14 cellular contexts compared by ENCODE assay signal in genomic region chr11:74583024-74583624, GRCh38. TPM values are rescaled to one million over a fixed set of nuclear protein-coding genes. Genes with fewer than 3 reads are reported as not detected.
DNase-seq lines count a peak whose midpoint lies in the region; ATAC-seq and TF ChIP-seq lines count a peak whose summit lies in the region.
"Had no signal": no experiment of that assay in that cellular context is flagged by ENCODE, and none has a peak within 500 bp of the region (broad histone marks: within the 10 kb centered on the region; RNA-seq: fewer than 3 reads in every experiment).

No MANE protein-coding gene starts in this region.

- POLR2A ChIA-PET in activated CD8-positive, alpha-beta T cell treated with anti-CD3 and anti-CD28 coated beads for 36 hours (lab: Charles Lee) = no interaction called here
- POLR2A ChIA-PET in activated CD8-positive, alpha-beta T cell treated with anti-CD3 and anti-CD28 coated beads, Interleukin-2, amount 10 ng/mL, durations not matched to agents 7 days and 5 days (lab: Charles Lee) = interaction anchor here (2.4 kb wide), 1 partner anchor 10 kb away, joined by 10 read pairs; the partner anchor contains the start of gene POLD3

- peaks cover 80% of the 10 kb centered on the region for H3K4me1 ChIP-seq in body of pancreas
- H3K4me1 ChIP-seq in mucosa of descending colon (ENCODE audit: low read depth) = peaks cover 16% of the 10 kb centered on the region
- peaks cover 0 to 39% (median 18%) of the 10 kb centered on the region in 4 donors for H3K4me1 ChIP-seq in transverse colon

- intact Hi-C loops in activated CD8-positive, alpha-beta T cell treated with anti-CD3 and anti-CD28 coated beads for 36 hours (cut with micrococcal nuclease) = no loop called here
- intact Hi-C loops in body of pancreas (cut with DNase I) (no loop called here), mucosa of descending colon (cut with DNase I, micrococcal nuclease) (no loop called here), transverse colon (cut with DNase I; ENCODE audit: low total_unique reads) (no loop called here)

- no peak for DNase-seq in activated CD8-positive, alpha-beta T cell treated with anti-CD3 and anti-CD28 coated beads for 36 hours
- no peak for DNase-seq in activated CD8-positive, alpha-beta T cell treated with anti-CD3 and anti-CD28 coated beads, Interleukin-2, amount 10 ng/mL, durations not matched to agents 7 days and 5 days
- DNase-seq in body of pancreas (no peak), mucosa of descending colon (no peak), transverse colon (no peak), NCI-H226 (no peak), COLO668 (lab: John Stamatoyannopoulos, UW; ENCODE audit: unreplicated experiment) (no peak), RKO (ENCODE audit: low spot score) (no peak)
- DNase-seq: CD4-positive, alpha-beta T cell; DMS79; H7 had no signal

- no peaks in the 10 kb centered on the region for H3K9me3 Mint-ChIP-seq in activated CD8-positive, alpha-beta T cell treated with anti-CD3 and anti-CD28 coated beads for 36 hours
- H3K9me3 Mint-ChIP-seq in activated CD8-positive, alpha-beta T cell treated with anti-CD3 and anti-CD28 coated beads, Interleukin-2, amount 10 ng/mL, durations not matched to agents 7 days and 5 days (ENCODE audit: insufficient read depth) = no peaks in the 10 kb centered on the region
- H3K9me3 Mint-ChIP-seq: CD4-positive, alpha-beta T cell; GM23338 had no signal

- no peak overlapping the region for H3K4me3 Mint-ChIP-seq in activated CD8-positive, alpha-beta T cell treated with anti-CD3 and anti-CD28 coated beads for 36 hours
- no peak overlapping the region for H3K4me3 Mint-ChIP-seq in activated CD8-positive, alpha-beta T cell treated with anti-CD3 and anti-CD28 coated beads, Interleukin-2, amount 10 ng/mL, durations not matched to agents 7 days and 5 days
- H3K4me3 Mint-ChIP-seq: CD4-positive, alpha-beta T cell; GM23338 had no signal

- H3K27ac ChIP-seq in body of pancreas (peak overlapping the region in 3 of 4 donors; percentile 72 to 87 (median 86)), transverse colon (peak overlapping the region; percentile 34 to 62 (median 52))
- H3K27ac ChIP-seq: 22Rv1 had no signal

- in situ Hi-C loops in transverse colon (cut with MboI; ENCODE audit: low pct_ligation_motif_present in 1 of 4, low pct_unique_long_range_greater_than_20kb in 1 of 4, low sequenced_read_pairs in 3 of 4) = no loop called here

- 65 to 67% methylated on average over 3 of the region's 3 CpGs for WGBS in body of pancreas, 2 donors
- 0 to 70% methylated on average over 1 to 3 of the region's 3 CpGs for WGBS in transverse colon (ENCODE audit: low coverage in 1 of 2), 2 donors

- no peaks in the 10 kb centered on the region for H3K36me3 Mint-ChIP-seq in activated CD8-positive, alpha-beta T cell treated with anti-CD3 and anti-CD28 coated beads for 36 hours (ENCODE audit: low read depth)
- H3K36me3 Mint-ChIP-seq in activated CD8-positive, alpha-beta T cell treated with anti-CD3 and anti-CD28 coated beads, Interleukin-2, amount 10 ng/mL, durations not matched to agents 7 days and 5 days (ENCODE audit: low read depth) = no peaks in the 10 kb centered on the region

- ATAC-seq in activated CD8-positive, alpha-beta T cell treated with anti-CD3 and anti-CD28 coated beads for 36 hours = no peak
- no peak for ATAC-seq in activated CD8-positive, alpha-beta T cell treated with anti-CD3 and anti-CD28 coated beads, Interleukin-2, amount 10 ng/mL, durations not matched to agents 7 days and 5 days
- ATAC-seq in body of pancreas (no peak), mucosa of descending colon (peak; percentile 69)
- ATAC-seq: GM23338 had no signal

- no peaks in the 10 kb centered on the region for H3K36me3 ChIP-seq in body of pancreas (replicated peaks in 1 of 2; ENCODE audit: insufficient read depth in 1 of 2, low read depth in 2 of 2)
- no peaks in the 10 kb centered on the region for H3K36me3 ChIP-seq in mucosa of descending colon (ENCODE audit: low read depth)
- H3K36me3 ChIP-seq in transverse colon = no peaks in the 10 kb centered on the region
- H3K36me3 ChIP-seq: BLaER1 treated with 17β-estradiol and CSF1 and Interleukin-3, amounts not matched to agents 10 nM and 100 nM had no signal

- TF ChIP-seq EP300 in transverse colon (IDR thresholded peaks at IDR 0.05; ENCODE audit: low read depth) = no peak

- H3K9me3 ChIP-seq in body of pancreas (no peaks in the 10 kb centered on the region), mucosa of descending colon (no peaks in the 10 kb centered on the region), transverse colon (no peaks in the 10 kb centered on the region)
- H3K9me3 ChIP-seq: BLaER1 treated with 17β-estradiol and CSF1 and Interleukin-3, amounts not matched to agents 10 nM and 100 nM had no signal

- H3K4me1 Mint-ChIP-seq in activated CD8-positive, alpha-beta T cell treated with anti-CD3 and anti-CD28 coated beads for 36 hours (ENCODE audit: low read depth) = no peaks in the 10 kb centered on the region
- no peaks in the 10 kb centered on the region for H3K4me1 Mint-ChIP-seq in activated CD8-positive, alpha-beta T cell treated with anti-CD3 and anti-CD28 coated beads, Interleukin-2, amount 10 ng/mL, durations not matched to agents 7 days and 5 days (ENCODE audit: low read depth)
- H3K4me1 Mint-ChIP-seq: GM23338 had no signal

- H3K27me3 ChIP-seq in body of pancreas (no peaks in the 10 kb centered on the region), transverse colon (no peaks in the 10 kb centered on the region)
- H3K27me3 ChIP-seq: BLaER1 treated with 17β-estradiol and CSF1 and Interleukin-3, amounts not matched to agents 10 nM and 100 nM had no signal

- CTCF ChIA-PET in activated CD8-positive, alpha-beta T cell treated with anti-CD3 and anti-CD28 coated beads for 36 hours (lab: Charles Lee) = interaction anchor here (1.2 kb wide), 1 partner anchor 12 kb away, joined by 3 read pairs; no protein-coding TSS in a partner anchor
- CTCF ChIA-PET in activated CD8-positive, alpha-beta T cell treated with anti-CD3 and anti-CD28 coated beads, Interleukin-2, amount 10 ng/mL, durations not matched to agents 7 days and 5 days (lab: Charles Lee) = no interaction called here

- no peak for TF ChIP-seq CTCF in activated CD8-positive, alpha-beta T cell treated with anti-CD3 and anti-CD28 coated beads for 36 hours (IDR thresholded peaks at IDR 0.05)
- TF ChIP-seq CTCF in body of pancreas (IDR thresholded peaks at IDR 0.05) = no peak
- TF ChIP-seq CTCF in mucosa of descending colon (IDR thresholded peaks at IDR 0.05) = no peak
- TF ChIP-seq CTCF in transverse colon (IDR thresholded peaks at IDR 0.05) = no peak

- no peaks in the 10 kb centered on the region for H3K27me3 Mint-ChIP-seq in activated CD8-positive, alpha-beta T cell treated with anti-CD3 and anti-CD28 coated beads for 36 hours
- peaks cover 7% of the 10 kb centered on the region for H3K27me3 Mint-ChIP-seq in activated CD8-positive, alpha-beta T cell treated with anti-CD3 and anti-CD28 coated beads, Interleukin-2, amount 10 ng/mL, durations not matched to agents 7 days and 5 days (ENCODE audit: low read depth)
- H3K27me3 Mint-ChIP-seq: CD4-positive, alpha-beta T cell had no signal

- peak overlapping the region; percentile 3 for H3K27ac Mint-ChIP-seq in activated CD8-positive, alpha-beta T cell treated with anti-CD3 and anti-CD28 coated beads for 36 hours
- no peak overlapping the region for H3K27ac Mint-ChIP-seq in activated CD8-positive, alpha-beta T cell treated with anti-CD3 and anti-CD28 coated beads, Interleukin-2, amount 10 ng/mL, durations not matched to agents 7 days and 5 days
- H3K27ac Mint-ChIP-seq: CD4-positive, alpha-beta T cell had no signal

- H3K4me3 ChIP-seq in body of pancreas (no peak overlapping the region), mucosa of descending colon (no peak overlapping the region), transverse colon (no peak overlapping the region)
- H3K4me3 ChIP-seq: BLaER1 treated with 17β-estradiol and CSF1 and Interleukin-3, amounts not matched to agents 10 nM and 100 nM; GM23338 had no signal

- no peak for TF ChIP-seq POLR2A in body of pancreas (IDR thresholded peaks at IDR 0.05)
- TF ChIP-seq POLR2A in transverse colon (IDR thresholded peaks at IDR 0.05) = no peak

RNA-seq across cellular contexts. Expression of gene POLD3, which starts 9.3 kb away (rescaled TPM):
- total RNA-seq in activated CD8-positive, alpha-beta T cell treated with anti-CD3 and anti-CD28 coated beads for 36 hours = 10 to 100 TPM; 56.0 to 67.2 TPM
- 10 to 100 TPM; 45.4 to 50.4 TPM for total RNA-seq in activated CD8-positive, alpha-beta T cell treated with anti-CD3 and anti-CD28 coated beads, Interleukin-2, amount 10 ng/mL, durations not matched to agents 7 days and 5 days
- 10 to 100 TPM in 1 of 2 donors, 1 to 10 TPM in 1; 9.3 to 13.8 TPM for total RNA-seq in body of pancreas
- total RNA-seq in mucosa of descending colon = 10 to 100 TPM; 18.3 to 32.4 (median 20.6) TPM
- total RNA-seq in transverse colon = 10 to 100 TPM in 3 of 4 donors, 1 to 10 TPM in 1; 7.4 to 29.4 (median 20.6) TPM
